8 cellular contexts compared by ENCODE assay signal in the genomic region with DNA sequence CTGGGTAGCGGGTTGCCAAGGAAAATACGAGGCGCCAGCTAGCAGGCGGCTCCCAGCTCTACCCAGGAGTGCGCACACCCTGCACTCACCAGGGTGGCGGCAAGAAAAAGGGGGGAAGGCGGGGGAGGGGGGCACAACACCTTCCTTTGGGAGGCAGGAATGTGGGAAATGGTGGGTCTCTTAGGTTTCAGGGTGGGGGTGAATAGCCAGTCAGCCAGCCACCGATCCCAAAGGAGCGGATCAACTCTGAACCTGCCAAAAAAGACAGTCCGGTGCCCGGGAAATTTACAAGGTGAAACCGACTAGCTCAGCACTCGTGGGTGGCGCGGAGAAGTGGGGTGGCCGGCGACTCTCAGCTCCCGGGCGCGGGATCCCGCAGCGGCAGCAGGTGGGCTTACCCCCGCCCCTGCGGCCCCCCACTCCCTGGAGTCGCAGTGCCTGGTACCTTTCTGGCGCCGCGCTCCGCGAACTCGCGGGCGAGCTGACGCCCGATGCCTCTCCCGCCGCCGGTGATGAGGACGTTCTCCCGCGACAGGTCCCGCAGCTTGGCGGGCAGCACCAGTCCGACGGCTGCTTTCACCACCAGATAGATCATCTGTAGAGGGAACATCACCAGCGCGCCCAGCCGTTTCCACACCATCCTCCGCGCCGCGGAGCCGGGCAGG. TPM values are rescaled to one million over a fixed set of nuclear protein-coding genes. Genes with fewer than 3 reads are reported as not detected.
DNase-seq lines count a peak whose midpoint lies in the region; ATAC-seq and TF ChIP-seq lines count a peak whose summit lies in the region.

No MANE protein-coding gene starts in this region.

- H3K27ac Mint-ChIP-seq in activated T-helper 1 cell treated with anti-CD3 and anti-CD28 coated beads, Interleukin-12 subunit alpha, Interleukin-12 subunit beta, Interleukin-2, Interleukin-4 antibody, amounts not matched to agents 30 ng/mL and 10 ng/mL and 1 ng/mL, durations not matched to agents 14 hours and 24 hours and 36 hours, result peak overlapping the region; percentile 96
- peak overlapping the region; percentile 99 for H3K27ac Mint-ChIP-seq in progenitor cell of endocrine pancreas

- no peak for TF ChIP-seq RAD21 in Ishikawa (IDR thresholded peaks at IDR 0.05; ENCODE audit: low read depth)

- H3K4me3 Mint-ChIP-seq in activated T-helper 1 cell treated with anti-CD3 and anti-CD28 coated beads, Interleukin-12 subunit alpha, Interleukin-12 subunit beta, Interleukin-2, Interleukin-4 antibody, amounts not matched to agents 30 ng/mL and 10 ng/mL and 1 ng/mL, durations not matched to agents 14 hours and 24 hours and 36 hours, result peak overlapping the region; percentile 97
- H3K4me3 Mint-ChIP-seq in progenitor cell of endocrine pancreas (ENCODE audit: low read depth), result peak overlapping the region; percentile 99

- TF ChIP-seq CTCF in foreskin keratinocyte (conservative IDR thresholded peaks at IDR 0.05) (no peak), progenitor cell of endocrine pancreas (IDR thresholded peaks at IDR 0.05; ENCODE audit: unreplicated experiment) (no peak)

- no peaks in the 10 kb centered on the region for H3K27me3 ChIP-seq in ACC112 (ENCODE audit: insufficient read depth, low read length)
- H3K27me3 ChIP-seq in foreskin keratinocyte, result peaks cover 3% of the 10 kb centered on the region

- no peaks in the 10 kb centered on the region for H3K27me3 Mint-ChIP-seq in activated T-helper 1 cell treated with anti-CD3 and anti-CD28 coated beads, Interleukin-12 subunit alpha, Interleukin-12 subunit beta, Interleukin-2, Interleukin-4 antibody, amounts not matched to agents 30 ng/mL and 10 ng/mL and 1 ng/mL, durations not matched to agents 14 hours and 24 hours and 36 hours (ENCODE audit: insufficient read depth)
- H3K27me3 Mint-ChIP-seq in progenitor cell of endocrine pancreas, result no peaks in the 10 kb centered on the region

- peak overlapping the region; percentile 79 for H2AFZ ChIP-seq in ACC112 (ENCODE audit: low read length, unreplicated experiment)

- H3K79me2 ChIP-seq in ACC112 (ENCODE audit: control insufficient read depth, insufficient read depth, low read length, unreplicated experiment), result no peaks in the 10 kb centered on the region

- DNase-seq in activated T-helper 1 cell treated with anti-CD3 and anti-CD28 coated beads, Interleukin-12 subunit alpha, Interleukin-12 subunit beta, Interleukin-2, Interleukin-4 antibody, amounts not matched to agents 30 ng/mL and 10 ng/mL and 1 ng/mL, durations not matched to agents 14 hours and 24 hours and 36 hours (ENCODE audit: low spot score), result peak; percentile 24
- DNase-seq in foreskin keratinocyte (no peak), progenitor cell of endocrine pancreas (ENCODE audit: low spot score, unreplicated experiment) (no peak), HuH-7.5 (ENCODE audit: low spot score) (no peak)

- peaks cover 74% of the 10 kb centered on the region for H3K4me1 Mint-ChIP-seq in activated T-helper 1 cell treated with anti-CD3 and anti-CD28 coated beads, Interleukin-12 subunit alpha, Interleukin-12 subunit beta, Interleukin-2, Interleukin-4 antibody, amounts not matched to agents 30 ng/mL and 10 ng/mL and 1 ng/mL, durations not matched to agents 14 hours and 24 hours and 36 hours (ENCODE audit: low read depth)
- peaks cover 48% of the 10 kb centered on the region for H3K4me1 Mint-ChIP-seq in progenitor cell of endocrine pancreas (ENCODE audit: low read depth)

- intact Hi-C loops in activated T-helper 1 cell treated with anti-CD3 and anti-CD28 coated beads, Interleukin-12 subunit alpha, Interleukin-12 subunit beta, Interleukin-2, Interleukin-4 antibody, amounts not matched to agents 30 ng/mL and 10 ng/mL and 1 ng/mL, durations not matched to agents 14 hours and 24 hours and 36 hours (cut with micrococcal nuclease), result loop anchor here (5.0 kb wide), 1 partner anchor 810 kb away; the partner anchor contains the start of genes CLCN6 and MTHFR

- H3K36me3 Mint-ChIP-seq in activated T-helper 1 cell treated with anti-CD3 and anti-CD28 coated beads, Interleukin-12 subunit alpha, Interleukin-12 subunit beta, Interleukin-2, Interleukin-4 antibody, amounts not matched to agents 30 ng/mL and 10 ng/mL and 1 ng/mL, durations not matched to agents 14 hours and 24 hours and 36 hours (ENCODE audit: low read depth), result peaks cover 29% of the 10 kb centered on the region
- peaks cover 22% of the 10 kb centered on the region for H3K36me3 Mint-ChIP-seq in progenitor cell of endocrine pancreas (ENCODE audit: insufficient read depth)

- H3K4me3 ChIP-seq in ACC112 (ENCODE audit: low read depth, low read length), result peak overlapping the region; percentile 83

- H3K27ac ChIP-seq in ACC112 (ENCODE audit: low read depth, low read length) (no peak overlapping the region), foreskin keratinocyte (peak overlapping the region; percentile 62)

- no peaks in the 10 kb centered on the region for H3K9me3 Mint-ChIP-seq in activated T-helper 1 cell treated with anti-CD3 and anti-CD28 coated beads, Interleukin-12 subunit alpha, Interleukin-12 subunit beta, Interleukin-2, Interleukin-4 antibody, amounts not matched to agents 30 ng/mL and 10 ng/mL and 1 ng/mL, durations not matched to agents 14 hours and 24 hours and 36 hours
- H3K9me3 Mint-ChIP-seq in progenitor cell of endocrine pancreas (ENCODE audit: low read depth), result no peaks in the 10 kb centered on the region

- no peaks in the 10 kb centered on the region for H3K36me3 ChIP-seq in ACC112 (ENCODE audit: insufficient read depth, low read length)

- H3K4me1 ChIP-seq in ACC112 (ENCODE audit: control insufficient read depth, insufficient read depth, low read length, unreplicated experiment) (peaks cover 26% of the 10 kb centered on the region), foreskin keratinocyte (no peaks in the 10 kb centered on the region)

- no peak for TF ChIP-seq EP300 in Ishikawa (IDR thresholded peaks at IDR 0.05; ENCODE audit: borderline replicate concordance)

- ATAC-seq in foreskin keratinocyte (no peak), GM19328 (IDR thresholded peaks at IDR 0.05; ENCODE audit: unreplicated experiment) (no peak), HG02970 (IDR thresholded peaks at IDR 0.05; ENCODE audit: low FRiP score, unreplicated experiment) (no peak)

TF ChIP-seq in Ishikawa, 13 proteins besides CTCF, POLR2A, EP300 and RAD21:
- 0 out of 2 replicates have a peak, but pooled peaks have one; percentile 62 for TF ChIP-seq ZBTB7A (IDR thresholded peaks at IDR 0.05; ENCODE audit: low read depth)
- no peak for TF ChIP-seq TAF1 (IDR thresholded peaks at IDR 0.05; ENCODE audit: low read depth)

RNA-seq across cellular contexts. Expression of gene DHRS3, which starts 1.2 kb away (rescaled TPM):
- total RNA-seq in activated T-helper 1 cell treated with anti-CD3 and anti-CD28 coated beads, Interleukin-12 subunit alpha, Interleukin-12 subunit beta, Interleukin-2, Interleukin-4 antibody, amounts not matched to agents 30 ng/mL and 10 ng/mL and 1 ng/mL, durations not matched to agents 14 hours and 24 hours and 36 hours, result 109 and 111 TPM in 2 replicates
- total RNA-seq in foreskin keratinocyte (2.6 and 6.4 TPM in 2 replicates), progenitor cell of endocrine pancreas (176 and 214 TPM in 2 replicates)
- polyA plus RNA-seq in foreskin keratinocyte, result 3.2 and 7.0 TPM in 2 replicates

RNA-seq across cellular contexts. Expression of gene AADACL4, which starts 27.0 kb away (rescaled TPM):
- total RNA-seq in activated T-helper 1 cell treated with anti-CD3 and anti-CD28 coated beads, Interleukin-12 subunit alpha, Interleukin-12 subunit beta, Interleukin-2, Interleukin-4 antibody, amounts not matched to agents 30 ng/mL and 10 ng/mL and 1 ng/mL, durations not matched to agents 14 hours and 24 hours and 36 hours, result not detected in 2 replicates
- total RNA-seq in foreskin keratinocyte, result not detected in 2 replicates
- not detected in 2 replicates for polyA plus RNA-seq in foreskin keratinocyte
- total RNA-seq in progenitor cell of endocrine pancreas, result 0.24 TPM in 2 replicates

Comparison
In these comparisons a context has a peak if more than half of its experiments do, and no peak if none do; other contexts are left out.
1. RNA of gene DHRS3, which starts 1.2 kb away (total RNA-seq): 176 to 214 TPM in progenitor cell of endocrine pancreas and 109 to 111 TPM in activated T-helper 1 cell treated with anti-CD3 and anti-CD28 coated beads, Interleukin-12 subunit alpha, Interleukin-12 subunit beta, Interleukin-2, Interleukin-4 antibody, amounts not matched to agents 30 ng/mL and 10 ng/mL and 1 ng/mL, durations not matched to agents 14 hours and 24 hours and 36 hours; 2.6 to 6.4 TPM in foreskin keratinocyte; every median in the first group is over 10 times any median in the second.